ENCODE assay signal across 18 cellular contexts in the genomic region with DNA sequence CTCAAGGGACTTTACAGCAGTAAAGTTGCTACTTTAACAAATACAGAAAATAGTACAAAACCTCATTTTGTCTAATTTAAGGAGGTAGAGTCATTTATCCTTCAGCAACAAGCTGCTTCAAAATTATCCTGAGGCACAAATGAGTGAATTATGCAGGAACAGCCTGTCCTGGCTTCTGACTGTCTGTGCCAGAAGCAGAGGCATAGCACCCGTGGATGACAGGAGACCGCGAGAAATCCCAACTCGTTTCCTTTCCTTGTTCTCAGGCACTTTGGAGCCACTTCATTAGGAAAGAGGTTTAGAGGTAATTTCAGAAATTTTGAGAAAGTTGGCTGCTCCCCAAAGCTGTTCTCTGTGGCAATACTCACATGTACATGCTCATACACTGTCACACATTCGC.
A peak's percentile ranks its signal among the peaks of the same experiment; 100 is the strongest.
DNase-seq lines count a peak whose midpoint lies in the region; ATAC-seq, FAIRE-seq and TF ChIP-seq lines count a peak whose summit lies in the region.
"Had no signal": no experiment of that assay in that cellular context is flagged by ENCODE, and none has a peak within 500 bp of the region (broad histone marks: within the 10 kb centered on the region; RNA-seq: fewer than 3 reads in every experiment).

No MANE protein-coding gene starts in this region.

- no peak for TF ChIP-seq CTCF in IMR-90 (conservative IDR thresholded peaks at IDR 0.05; ENCODE audit: low read depth, low read length)
- TF ChIP-seq CTCF in H1 (IDR thresholded peaks at IDR 0.05; ENCODE audit: control extremely low read depth in 1 of 3, insufficient read depth in 1 of 3, low read depth in 1 of 3, low read length in 3 of 3), result no peak
- no peak for TF ChIP-seq CTCF in breast epithelium (IDR thresholded peaks at IDR 0.05)

- H3K9me3 ChIP-seq in IMR-90 (ENCODE audit: control insufficient read depth, insufficient read depth, low read length), result no peaks in the 10 kb centered on the region
- H3K9me3 ChIP-seq in H1 (ENCODE audit: insufficient read depth in 2 of 2, low read depth in 1 of 2, low read length in 1 of 2), result no peaks in the 10 kb centered on the region
- no peaks in the 10 kb centered on the region for H3K9me3 ChIP-seq in breast epithelium
- H3K9me3 ChIP-seq: HAP-1 had no signal

- 88% methylated on average over 1 of the region's 5 CpGs; no CpG with 5 or more reads in 1 of the 2 experiments for WGBS in IMR-90 (ENCODE audit: extremely low coverage in 2 of 2, insufficient read length in 1 of 2), 2 experiments
- 94% methylated on average over 5 of the region's 5 CpGs; no CpG with 5 or more reads in 1 of the 2 experiments for WGBS in H1 (ENCODE audit: extremely low coverage in 1 of 2, insufficient coverage in 1 of 2, insufficient read length in 1 of 2, insufficient replicate concordance in 2 of 2, low coverage in 1 of 2, low lambda C conversion rate in 2 of 2, missing lambda C conversion rate in 1 of 2), 2 experiments

- peaks cover 10% of the 10 kb centered on the region for H3K9me1 ChIP-seq in IMR-90 (ENCODE audit: insufficient read depth, low read length)

- H3K36me3 ChIP-seq in IMR-90 (ENCODE audit: control insufficient read depth, insufficient read depth, low read length), result no peaks in the 10 kb centered on the region
- no peaks in the 10 kb centered on the region; a peak in 1 of 8 replicates for H3K36me3 ChIP-seq in H1 (ENCODE audit: control insufficient read depth in 2 of 4, insufficient read depth in 4 of 4, low read length in 3 of 4)
- no peaks in the 10 kb centered on the region for H3K36me3 ChIP-seq in breast epithelium
- H3K36me3 ChIP-seq: HAP-1 had no signal

- H2AFZ ChIP-seq in IMR-90 (replicated peaks; ENCODE audit: low read length, poor library complexity) (no peak overlapping the region), H1 (ENCODE audit: low read length) (no peak overlapping the region)
- H2AFZ ChIP-seq: GM23338 had no signal

- H4K8ac ChIP-seq in IMR-90 (ENCODE audit: low read depth in 2 of 2, low read length in 2 of 2) (0 out of 4 replicates have a peak overlapping the region, but pooled peaks of 1 of the 2 experiments have one; percentile 2), H1 (ENCODE audit: extremely low read depth, insufficient read depth, low read length) (no peak overlapping the region)

- H4K20me1 ChIP-seq in IMR-90 (ENCODE audit: insufficient read depth, low read length) (no peaks in the 10 kb centered on the region), H1 (replicated peaks in 1 of 2; ENCODE audit: control insufficient read depth in 1 of 2, insufficient read depth in 2 of 2, low read length in 2 of 2) (peaks cover 0 to 8% of the 10 kb centered on the region in 2 experiments)

- no peak for FAIRE-seq in H1 (lab: Jason Lieb, UNC)
- FAIRE-seq: GM18507, H54 had no signal

- no peaks in the 10 kb centered on the region for H3K79me1 ChIP-seq in IMR-90 (ENCODE audit: low read depth in 1 of 2, low read length in 2 of 2)
- H3K79me1 ChIP-seq in H1 (ENCODE audit: low read depth, low read length), result 0 out of 2 replicates have a peak, but pooled peaks cover 3% of the 10 kb centered on the region

- no peaks in the 10 kb centered on the region for H3K27me3 ChIP-seq in IMR-90 (ENCODE audit: control insufficient read depth, insufficient read depth, low read length)
- no peaks in the 10 kb centered on the region for H3K27me3 ChIP-seq in H1 (replicated peaks in 1 of 4; ENCODE audit: control insufficient read depth in 3 of 4, extremely low read depth in 1 of 4, insufficient read depth in 3 of 4, low read length in 3 of 4)
- no peaks in the 10 kb centered on the region for H3K27me3 ChIP-seq in breast epithelium

- peaks cover 5% of the 10 kb centered on the region; the same call in 1 of the 2 replicates for H3K4me1 ChIP-seq in IMR-90 (ENCODE audit: control insufficient read depth, insufficient read depth, low read length)
- H3K4me1 ChIP-seq in H1 (replicated peaks in 1 of 4; ENCODE audit: control insufficient read depth in 3 of 4, insufficient read depth in 4 of 4, low read length in 3 of 4), result peaks cover 0 to 4% (median 0%) of the 10 kb centered on the region in 4 experiments; a peak in 2 of 7 replicates
- H3K4me1 ChIP-seq in breast epithelium, result no peaks in the 10 kb centered on the region

- ATAC-seq in IMR-90 (ENCODE audit: low read depth), result no peak
- ATAC-seq: GM23338 had no signal

- peak overlapping the region; percentile 61; the same call in 1 of the 2 replicates for H3K4ac ChIP-seq in IMR-90 (ENCODE audit: low read depth, low read length)
- peak overlapping the region; percentile 70 for H3K4ac ChIP-seq in H1 (replicated peaks; ENCODE audit: insufficient read length, low read depth, low read length)

- BruUV-seq in IMR-90 (replicated peaks; lab: Mats Ljungman, UMichigan), result no TSS peak

- H2BK12ac ChIP-seq in H1 (ENCODE audit: low read depth, low read length), result peak overlapping the region; percentile 29; the same call in 1 of the 2 replicates

- H3K23me2 ChIP-seq in H1 (ENCODE audit: low read depth, low read length), result peaks cover 9% of the 10 kb centered on the region; the same call in 1 of the 2 replicates

- CTCF ChIA-PET in IMR-90 (lab: Yijun Ruan, JAX) (interaction anchor here (1.0 kb wide), 1 partner anchor 12 kb away, joined by 3 read pairs; no protein-coding TSS in a partner anchor), H1 (lab: Charles Lee; ENCODE audit: partially characterized antibody) (interaction anchor here (0.6 kb wide), 1 partner anchor 203 kb away, joined by 3 read pairs; no protein-coding TSS in a partner anchor)

- peak overlapping the region; percentile 46; the same call in 1 of the 2 replicates for H2BK120ac ChIP-seq in IMR-90 (ENCODE audit: low read depth, low read length)
- H2BK120ac ChIP-seq in H1 (replicated peaks; ENCODE audit: low read depth, low read length), result no peak overlapping the region

- intact Hi-C loops in IMR-90 (cut with micrococcal nuclease), result no loop called here
- intact Hi-C loops in breast epithelium (cut with DNase I; ENCODE audit: low total_unique reads), result no loop called here

- H3K4me2 ChIP-seq in IMR-90 (ENCODE audit: low read depth, low read length), result no peak overlapping the region
- no peak overlapping the region for H3K4me2 ChIP-seq in H1 (ENCODE audit: insufficient read depth in 1 of 2, low read depth in 2 of 2, low read length in 2 of 2)
- H3K4me2 ChIP-seq: GM23338 had no signal

- dilution Hi-C loops in IMR-90 (cut with HindIII; ENCODE audit: low sequenced_read_pairs, unreplicated experiment), result no loop called here

- no peak overlapping the region for H4K5ac ChIP-seq in IMR-90 (ENCODE audit: low read depth, low read length)
- H4K5ac ChIP-seq in H1 (ENCODE audit: insufficient read length, low read depth, low read length), result no peak overlapping the region

- no peak for TF ChIP-seq EP300 in H1 (IDR thresholded peaks at IDR 0.05; ENCODE audit: borderline replicate concordance in 1 of 2, low read depth in 2 of 2, low read length in 2 of 2)

- peak overlapping the region; percentile 26; the same call in 1 of the 3 replicates for H2BK15ac ChIP-seq in IMR-90 (ENCODE audit: low read depth, low read length)
- H2BK15ac ChIP-seq in H1 (ENCODE audit: low read length), result peak overlapping the region; percentile 21

- H3K56ac ChIP-seq in IMR-90 (ENCODE audit: extremely low read depth, insufficient read depth, low read length) (no peak overlapping the region), H1 (replicated peaks; ENCODE audit: insufficient read length, low read depth, low read length) (no peak overlapping the region)

- H2BK20ac ChIP-seq in IMR-90 (ENCODE audit: low read depth, low read length) (peak overlapping the region; percentile 27; the same call in 1 of the 2 replicates), H1 (ENCODE audit: low read length) (no peak overlapping the region)

- POLR2A ChIA-PET in IMR-90 (lab: Charles Lee; ENCODE audit: unreplicated experiment) (no interaction called here), H1 (lab: Charles Lee; ENCODE audit: partially characterized antibody) (no interaction called here)

- peaks cover 0 to 7% of the 10 kb centered on the region in 2 experiments; a peak in 1 of 4 replicates for H3K79me2 ChIP-seq in H1 (ENCODE audit: control insufficient read depth in 1 of 2, insufficient read depth in 2 of 2, low read length in 2 of 2)

- H3K27ac ChIP-seq in IMR-90 (ENCODE audit: insufficient read depth, low read length) (no peak overlapping the region), H1 (ENCODE audit: low read depth, low read length) (no peak overlapping the region), breast epithelium (no peak overlapping the region)

- peak overlapping the region; percentile 79 for H2AK5ac ChIP-seq in IMR-90 (ENCODE audit: low read depth, low read length)
- peak overlapping the region; percentile 95; the same call in 1 of the 2 replicates for H2AK5ac ChIP-seq in H1 (ENCODE audit: low read depth, low read length)

- TF ChIP-seq POLR2A in IMR-90 (IDR thresholded peaks at IDR 0.05; ENCODE audit: low read depth, low read length) (no peak), H1 (IDR thresholded peaks at IDR 0.05; ENCODE audit: control extremely low read depth in 1 of 2, low read depth in 2 of 2, low read length in 2 of 2) (no peak), breast epithelium (IDR thresholded peaks at IDR 0.05) (no peak)

- H3K9ac ChIP-seq in IMR-90 (ENCODE audit: low read depth, low read length), result no peak overlapping the region
- H3K9ac ChIP-seq in H1 (replicated peaks in 1 of 4; ENCODE audit: extremely low read depth in 1 of 4, low read depth in 3 of 4, low read length in 3 of 4), result 0 out of 7 replicates have a peak overlapping the region, but pooled peaks of 1 of the 4 experiments have one; percentile 40

- no peak overlapping the region for H3K4me3 ChIP-seq in IMR-90 (ENCODE audit: insufficient read depth, low read depth, low read length)
- no peak overlapping the region for H3K4me3 ChIP-seq in H1 (ENCODE audit: extremely low read depth in 1 of 4, insufficient read depth in 2 of 4, low read depth in 3 of 4, low read length in 4 of 4)
- H3K4me3 ChIP-seq in breast epithelium, result no peak overlapping the region
- H3K4me3 ChIP-seq: GM23338, HAP-1 had no signal

- no peak overlapping the region for H4K91ac ChIP-seq in IMR-90 (ENCODE audit: insufficient read depth, low read depth, low read length)
- H4K91ac ChIP-seq in H1 (replicated peaks; ENCODE audit: insufficient read length, low read length), result peak overlapping the region; percentile 69

- H3K23ac ChIP-seq in IMR-90 (ENCODE audit: low read depth, low read length) (no peak overlapping the region), H1 (ENCODE audit: insufficient read length) (no peak overlapping the region)

- in situ Hi-C loops in IMR-90 (cut with MboI; ENCODE audit: low sequenced_read_pairs), result no loop called here

- peak overlapping the region; percentile 24; the same call in 1 of the 2 replicates for H3K18ac ChIP-seq in IMR-90 (ENCODE audit: low read depth, low read length)
- no peak overlapping the region for H3K18ac ChIP-seq in H1 (ENCODE audit: extremely low read depth, low read length)

- no peak overlapping the region for H2AK9ac ChIP-seq in IMR-90 (replicated peaks; ENCODE audit: low read depth, low read length, poor library complexity)

- peak overlapping the region; percentile 65; the same call in 1 of the 2 replicates for H3K14ac ChIP-seq in IMR-90 (replicated peaks; ENCODE audit: low read depth, low read length)
- no peak overlapping the region for H3K14ac ChIP-seq in H1 (ENCODE audit: insufficient read length)

- TF ChIP-seq RAD21 in IMR-90 (IDR thresholded peaks at IDR 0.05; ENCODE audit: low read length) (no peak), H1 (IDR thresholded peaks at IDR 0.05 in 1 of 2, conservative IDR thresholded peaks at IDR 0.05 in 1 of 2; ENCODE audit: low read depth in 2 of 2, low read length in 2 of 2) (no peak)

- DNase-seq in IMR-90 (no peak), H1 (ENCODE audit: low read depth in 1 of 2, low spot score in 2 of 2) (no peak), medulla oblongata (ENCODE audit: extremely low spot score) (peak; percentile 22), superior temporal gyrus (ENCODE audit: extremely low spot score) (peak; percentile 59), breast epithelium (ENCODE audit: low spot score in 2 of 2) (no peak), NCI-H748 (lab: John Stamatoyannopoulos, UW; ENCODE audit: unreplicated experiment) (no peak)
- DNase-seq: C1 segment of cervical spinal cord; Calu3; CD4-positive, alpha-beta memory T cell; COR-L47; DMS53; DMS79 treated with DMSO at 0.1 percent for 48 hours; GF-D8; HFFc6 had no signal

- peak overlapping the region; percentile 51 for H2BK5ac ChIP-seq in IMR-90 (ENCODE audit: low read depth, low read length, poor library complexity, severe bottlenecking)
- H2BK5ac ChIP-seq in H1 (ENCODE audit: low read depth, low read length), result no peak overlapping the region

Comparison
In these comparisons a context has a peak if more than half of its experiments do, and no peak if none do; other contexts are left out.
1. DNase-seq: peak in medulla oblongata (single experiment) and superior temporal gyrus (single experiment); none in IMR-90 (single experiment), H1 (0 of 2), breast epithelium (0 of 2) and NCI-H748 (single experiment).